Comparison of ENCODE assay signal across 1 cellular context in the genomic region with DNA sequence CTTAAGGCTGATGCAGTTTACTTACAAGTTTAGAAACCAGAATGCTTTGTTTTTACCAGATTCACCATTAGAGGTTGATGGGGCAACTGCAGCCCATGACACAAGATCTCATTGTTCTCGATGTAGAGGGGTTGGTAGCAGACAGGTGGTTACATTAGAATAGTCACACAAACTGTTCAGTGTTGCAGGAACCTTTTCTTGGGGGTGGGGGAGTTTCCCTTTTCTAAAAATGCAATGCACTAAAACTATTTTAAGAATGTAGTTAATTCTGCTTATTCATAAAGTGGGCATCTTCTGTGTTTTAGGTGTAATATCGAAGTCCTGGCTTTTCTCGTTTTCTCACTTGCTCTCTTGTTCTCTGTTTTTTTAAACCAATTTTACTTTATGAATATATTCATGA.
TF ChIP-seq lines count a peak whose summit lies in the region.

No MANE protein-coding gene starts in this region.

TF ChIP-seq in HepG2, 621 proteins besides CTCF, POLR2A, EP300 and RAD21 (continued from another document):
- TF ChIP-seq, protein P1, sequence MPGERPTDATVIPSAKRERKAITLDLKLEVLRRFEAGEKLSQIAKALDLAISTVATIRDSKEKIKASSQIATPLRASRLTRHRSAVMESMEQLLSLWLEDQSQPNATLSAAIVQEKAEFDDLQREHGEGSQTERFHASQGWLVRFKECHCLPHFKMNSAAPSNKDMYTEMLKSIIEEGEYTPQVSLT (CRISPR knock-in tag; IDR thresholded peaks at IDR 0.05; ENCODE audit: borderline replicate concordance, low read depth): no peak
- TF ChIP-seq AGO2 (optimal IDR thresholded peaks at IDR 0.05; ENCODE audit: low read depth, low read length): peak; percentile 32
